Comparison of ENCODE assay signal across 8 cellular contexts in the genomic region with DNA sequence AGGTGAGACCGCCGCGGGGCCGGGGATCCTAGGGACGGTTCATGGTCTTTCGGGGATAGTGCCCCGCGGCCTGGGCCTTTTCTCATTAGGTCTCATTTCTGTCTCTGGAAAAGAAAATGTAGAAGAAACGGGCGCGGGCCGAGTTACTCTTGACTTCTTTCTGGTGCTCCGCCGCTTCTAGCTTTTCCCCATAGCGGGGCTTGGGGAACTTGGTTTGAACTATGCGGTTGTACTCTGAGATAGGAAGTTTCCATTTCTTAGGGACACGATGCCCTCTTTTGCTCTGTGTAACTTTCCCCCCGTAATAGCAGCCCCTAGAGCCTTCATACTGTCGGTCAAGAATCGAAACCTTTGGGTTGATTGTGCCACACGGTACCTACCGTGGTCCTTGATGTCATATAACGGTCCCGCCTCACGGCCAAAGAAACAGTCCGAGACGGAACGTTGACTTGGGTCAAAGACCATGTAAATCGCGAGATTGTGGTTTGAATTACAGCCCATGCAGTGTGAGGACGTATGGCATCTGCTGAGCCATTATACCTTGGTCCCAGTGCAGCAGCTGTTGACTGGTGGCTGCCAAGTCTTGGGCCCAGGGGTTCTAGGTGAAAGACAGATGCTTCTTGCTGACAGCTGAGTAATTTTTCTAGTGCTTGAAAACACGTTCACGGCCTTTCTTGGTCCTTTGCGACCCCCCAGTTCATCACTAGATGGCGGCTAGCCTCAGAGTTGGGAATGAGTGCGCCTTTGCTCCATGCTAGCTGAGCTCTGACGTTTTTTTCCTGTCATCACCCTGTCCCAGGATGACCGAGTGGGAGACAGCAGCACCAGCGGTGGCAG. TPM values are rescaled to one million over a fixed set of nuclear protein-coding genes. Genes with fewer than 3 reads are reported as not detected.
A peak's percentile ranks its signal among the peaks of the same experiment; 100 is the strongest.
DNase-seq lines count a peak whose midpoint lies in the region; ATAC-seq, FAIRE-seq and TF ChIP-seq lines count a peak whose summit lies in the region.

No MANE protein-coding gene starts in this region.

- TF ChIP-seq RAD21 in HepG2 (CRISPR knock-in tag; IDR thresholded peaks at IDR 0.05), result no peak

- ATAC-seq in HG02970 (IDR thresholded peaks at IDR 0.05; ENCODE audit: low FRiP score, unreplicated experiment), result peak; percentile 5
- no peak for ATAC-seq in activated naive CD8-positive, alpha-beta T cell treated with anti-CD3 and anti-CD28 coated beads, Interleukin-2, amount 10 ng/mL, durations not matched to agents 7 days and 5 days (ENCODE audit: low read depth)
- no peak; the same call in 2 of the 3 replicates for ATAC-seq in HepG2
- no peak for ATAC-seq in HG02588 (IDR thresholded peaks at IDR 0.05; ENCODE audit: unreplicated experiment)

- H3K4me2 ChIP-seq in HepG2 (ENCODE audit: low read depth, low read length), result peak overlapping the region; percentile 99

- TF ChIP-seq CTCF in AG04449 (IDR thresholded peaks at IDR 0.05; ENCODE audit: insufficient read depth, low read length, missing control alignments), result no peak
- TF ChIP-seq CTCF in HepG2 (CRISPR knock-in tag; IDR thresholded peaks at IDR 0.05), result peak; percentile 52
- TF ChIP-seq CTCF in type B pancreatic cell (conservative IDR thresholded peaks at IDR 0.05), result no peak

- WGBS in HepG2 (ENCODE audit: low lambda C conversion rate), result 5% methylated on average over 32 of the region's 39 CpGs

- peaks cover 0 to 35% of the 10 kb centered on the region in 2 experiments; a peak in 3 of 5 replicates for H3K36me3 ChIP-seq in HepG2 (replicated peaks in 1 of 2; ENCODE audit: control insufficient read depth in 1 of 2, insufficient read depth in 2 of 2, low read length in 2 of 2)

- H4K20me1 ChIP-seq in HepG2 (ENCODE audit: insufficient read depth, low read length), result peaks cover 35% of the 10 kb centered on the region

- H3K27ac Mint-ChIP-seq in activated naive CD8-positive, alpha-beta T cell treated with anti-CD3 and anti-CD28 coated beads, Interleukin-2, amount 10 ng/mL, durations not matched to agents 7 days and 5 days, result peak overlapping the region; percentile 96
- peak overlapping the region; percentile 99 for H3K27ac Mint-ChIP-seq in type B pancreatic cell

- H3K79me2 ChIP-seq in HepG2 (ENCODE audit: insufficient read depth, low read length), result peaks cover 46% of the 10 kb centered on the region

- H3K9ac ChIP-seq in HepG2 (ENCODE audit: insufficient read depth, low read depth, low read length), result peak overlapping the region; percentile 97

- TF ChIP-seq POLR2A in HepG2 (IDR thresholded peaks at IDR 0.05; ENCODE audit: insufficient read depth in 1 of 2, low read depth in 2 of 2, low read length in 2 of 2), result no peak

- POLR2A ChIA-PET in AG04449 (lab: Yijun Ruan, JAX) (no interaction called here), HepG2 (lab: Yijun Ruan, JAX) (interaction anchor here (0.8 to 4.6 kb wide), 6 partner anchors 20 to 111 kb away, joined by 3 to 19 read pairs (median 3); partner anchors contain the start of genes ZNF497, ZNF584 and ZSCAN22)
- POLR2A ChIA-PET in activated naive CD8-positive, alpha-beta T cell treated with anti-CD3 and anti-CD28 coated beads, Interleukin-2, amount 10 ng/mL, durations not matched to agents 7 days and 5 days (lab: Charles Lee), result interaction anchor here (0.5 to 3.0 kb wide), 4 partner anchors 8 to 70 kb away, joined by 3 to 20 read pairs (median 6); partner anchors contain the start of genes RNF225 and ZNF497

- peak overlapping the region; percentile 96 for H3K4me3 Mint-ChIP-seq in activated naive CD8-positive, alpha-beta T cell treated with anti-CD3 and anti-CD28 coated beads, Interleukin-2, amount 10 ng/mL, durations not matched to agents 7 days and 5 days
- peak overlapping the region; percentile 98 for H3K4me3 Mint-ChIP-seq in type B pancreatic cell

- TF ChIP-seq EP300 in HepG2 (IDR thresholded peaks at IDR 0.05; ENCODE audit: low read depth in 2 of 2, low read length in 2 of 2) (no peak), HepG2 (CRISPR knock-in tag; IDR thresholded peaks at IDR 0.05; ENCODE audit: borderline replicate concordance) (no peak)

- H3K36me3 Mint-ChIP-seq in activated naive CD8-positive, alpha-beta T cell treated with anti-CD3 and anti-CD28 coated beads, Interleukin-2, amount 10 ng/mL, durations not matched to agents 7 days and 5 days, result peaks cover 18% of the 10 kb centered on the region
- peaks cover 12% of the 10 kb centered on the region for H3K36me3 Mint-ChIP-seq in type B pancreatic cell

- no peaks in the 10 kb centered on the region; a peak in 1 of 5 replicates for H3K27me3 ChIP-seq in HepG2 (ENCODE audit: control insufficient read depth in 1 of 2, insufficient read depth in 2 of 2, low read length in 2 of 2)

- in situ Hi-C loops in HepG2 (cut with HindIII; ENCODE audit: extremely low pct_ligation_motif_present, low pct_unique_long_range_greater_than_20kb), result no loop called here

- CTCF ChIA-PET in AG04449 (lab: Yijun Ruan, JAX), result no interaction called here
- CTCF ChIA-PET in HepG2 (lab: Yijun Ruan, JAX; ENCODE audit: low intra/inter-chr PET ratio, low total read pairs), result no interaction called here

- TSS peak; percentile 78 for BruUV-seq in HepG2 (replicated peaks; lab: Mats Ljungman, UMichigan)

- H3K9me3 ChIP-seq in HepG2 (ENCODE audit: low read length), result no peaks in the 10 kb centered on the region

- no peak for FAIRE-seq in HepG2 (lab: Jason Lieb, UNC)

- peak overlapping the region; percentile 99 for H3K27ac ChIP-seq in HepG2 (ENCODE audit: extremely low read length, insufficient read depth, low read length)

- H3K9me3 Mint-ChIP-seq in activated naive CD8-positive, alpha-beta T cell treated with anti-CD3 and anti-CD28 coated beads, Interleukin-2, amount 10 ng/mL, durations not matched to agents 7 days and 5 days, result no peaks in the 10 kb centered on the region
- no peaks in the 10 kb centered on the region for H3K9me3 Mint-ChIP-seq in type B pancreatic cell

- no peak for DNase-seq in AG04449 (ENCODE audit: low read depth, low spot score)
- no peak for DNase-seq in activated naive CD8-positive, alpha-beta T cell treated with anti-CD3 and anti-CD28 coated beads, Interleukin-2, amount 10 ng/mL, durations not matched to agents 7 days and 5 days
- no peak for DNase-seq in HepG2 (ENCODE audit: low spot score)
- DNase-seq in type B pancreatic cell (ENCODE audit: extremely low spot score, unreplicated experiment), result no peak
- DNase-seq in effector CD8-positive, alpha-beta T cell (lab: John Stamatoyannopoulos, UW), result no peak
- no peak for DNase-seq in NCI-H1092 treated with DMSO at 0.1 percent for 48 hours (lab: John Stamatoyannopoulos, UW)

- H2AFZ ChIP-seq in HepG2 (ENCODE audit: low read length), result no peak overlapping the region

- intact Hi-C loops in HepG2 (cut with micrococcal nuclease; ENCODE audit: unreplicated experiment), result loop anchor here (2.0 to 5.0 kb wide), 2 partner anchors 13 to 205 kb away; partner anchors contain the start of gene ZNF274

- peak overlapping the region; percentile 86 for H3K4me3 ChIP-seq in AG04449 (ENCODE audit: low read depth, low read length)
- H3K4me3 ChIP-seq in HepG2 (replicated peaks in 1 of 3; ENCODE audit: insufficient read depth in 1 of 3, low read depth in 2 of 3, low read length in 3 of 3), result peak overlapping the region; percentile 83 to 98 (median 92)

- H3K4me1 ChIP-seq in HepG2 (ENCODE audit: insufficient read depth, low read length), result peaks cover 47% of the 10 kb centered on the region

- H3K4me1 Mint-ChIP-seq in activated naive CD8-positive, alpha-beta T cell treated with anti-CD3 and anti-CD28 coated beads, Interleukin-2, amount 10 ng/mL, durations not matched to agents 7 days and 5 days, result peaks cover 29% of the 10 kb centered on the region
- H3K4me1 Mint-ChIP-seq in type B pancreatic cell (ENCODE audit: unreplicated experiment), result peaks cover 11% of the 10 kb centered on the region

- no peaks in the 10 kb centered on the region for H3K27me3 Mint-ChIP-seq in activated naive CD8-positive, alpha-beta T cell treated with anti-CD3 and anti-CD28 coated beads, Interleukin-2, amount 10 ng/mL, durations not matched to agents 7 days and 5 days
- H3K27me3 Mint-ChIP-seq in type B pancreatic cell, result no peaks in the 10 kb centered on the region

RNA-seq across cellular contexts. Expression of gene RPS5, which starts 0.5 kb away (rescaled TPM):
- 1,000 to 10,000 TPM; 1,038 to 1,039 TPM for total RNA-seq in activated naive CD8-positive, alpha-beta T cell treated with anti-CD3 and anti-CD28 coated beads, Interleukin-2, amount 10 ng/mL, durations not matched to agents 7 days and 5 days
- total RNA-seq in HepG2 (2016; rRNA removed; fragmentation: Illumina TruSeq; extraction: Trizol) (1,544 and 1,715 TPM in 2 replicates), type B pancreatic cell (ENCODE audit: low replicate concordance) (1,320 and 1,324 TPM in 2 replicates)
- total RNA-seq in HepG2 (2016; cell fraction: cytosol; rRNA removed; fragmentation: Illumina TruSeq; extraction: Trizol; ENCODE audit: low read depth), result 2,017 and 2,110 TPM in 2 replicates
- total RNA-seq in HepG2 (2016; cell fraction: insoluble cytoplasmic fraction; rRNA removed; fragmentation: Illumina TruSeq; extraction: Trizol), result 1,517 and 1,921 TPM in 2 replicates
- total RNA-seq in HepG2 (2016; cell fraction: membrane; rRNA removed; fragmentation: Illumina TruSeq; extraction: Trizol), result 2,939 and 3,145 TPM in 2 replicates
- 614 and 724 TPM in 2 replicates for total RNA-seq in HepG2 (2016; cell fraction: nucleus; rRNA removed; fragmentation: Illumina TruSeq; extraction: Trizol)
- 4,145 and 4,408 TPM in 2 replicates for polyA plus RNA-seq in HepG2 (2011; rRNA removed)
- 3,539 and 5,584 TPM in 2 replicates for polyA plus RNA-seq in HepG2 (2011; cell fraction: cytosol; rRNA removed)
- polyA plus RNA-seq in HepG2 (2011; cell fraction: nucleus; rRNA removed), result 1,780 and 1,928 TPM in 2 replicates
- polyA plus RNA-seq in HepG2 (2012), result 1,706 and 1,819 TPM in 2 replicates
- polyA plus RNA-seq in HepG2 (2016; cell fraction: cytosol; fragmentation: Illumina TruSeq; extraction: Trizol; ENCODE audit: low read depth), result 2,310 and 2,596 TPM in 2 replicates
- polyA plus RNA-seq in HepG2 (2016; cell fraction: insoluble cytoplasmic fraction; fragmentation: Illumina TruSeq; extraction: Trizol; ENCODE audit: low read depth), result 1,782 and 1,827 TPM in 2 replicates
- polyA plus RNA-seq in HepG2 (2016; cell fraction: membrane; fragmentation: Illumina TruSeq; extraction: Trizol; ENCODE audit: low read depth), result 3,073 and 3,180 TPM in 2 replicates
- polyA plus RNA-seq in HepG2 (2016; cell fraction: nucleus; fragmentation: Illumina TruSeq; extraction: Trizol; ENCODE audit: insufficient read depth, low read depth), result 1,095 and 1,142 TPM in 2 replicates
- polyA minus RNA-seq in HepG2 (2011; rRNA and poly(A)+ RNA removed; ENCODE audit: low replicate concordance), result 2,710 and 3,749 TPM in 2 replicates
- polyA minus RNA-seq in HepG2 (2011; cell fraction: cytosol; rRNA and poly(A)+ RNA removed), result 541 and 557 TPM in 2 replicates
- 340 and 381 TPM in 2 replicates for polyA minus RNA-seq in HepG2 (2011; cell fraction: nucleus; rRNA and poly(A)+ RNA removed)

RNA-seq across cellular contexts. Expression of gene ZNF837, which starts 6.7 kb away (rescaled TPM):
- total RNA-seq in activated naive CD8-positive, alpha-beta T cell treated with anti-CD3 and anti-CD28 coated beads, Interleukin-2, amount 10 ng/mL, durations not matched to agents 7 days and 5 days, result 1 to 10 TPM; 2.9 to 3.5 TPM
- 0.73 and 1.3 TPM in 2 replicates for total RNA-seq in HepG2 (2016; rRNA removed; fragmentation: Illumina TruSeq; extraction: Trizol)
- 0.71 and 0.79 TPM in 2 replicates for total RNA-seq in HepG2 (2016; cell fraction: cytosol; rRNA removed; fragmentation: Illumina TruSeq; extraction: Trizol; ENCODE audit: low read depth)
- 0.68 and 1.8 TPM in 2 replicates for total RNA-seq in HepG2 (2016; cell fraction: insoluble cytoplasmic fraction; rRNA removed; fragmentation: Illumina TruSeq; extraction: Trizol)
- 1.5 and 2.2 TPM in 2 replicates for total RNA-seq in HepG2 (2016; cell fraction: membrane; rRNA removed; fragmentation: Illumina TruSeq; extraction: Trizol)
- total RNA-seq in HepG2 (2016; cell fraction: nucleus; rRNA removed; fragmentation: Illumina TruSeq; extraction: Trizol), result 1.0 and 1.6 TPM in 2 replicates
- 0.29 and 0.69 TPM in 2 replicates for polyA plus RNA-seq in HepG2 (2011; rRNA removed)
- polyA plus RNA-seq in HepG2 (2011; cell fraction: cytosol; rRNA removed), result 0.37 and 0.87 TPM in 2 replicates
- polyA plus RNA-seq in HepG2 (2011; cell fraction: nucleus; rRNA removed), result 1.6 TPM in 2 replicates
- 0.47 and 0.56 TPM in 2 replicates for polyA plus RNA-seq in HepG2 (2012)
- polyA plus RNA-seq in HepG2 (2016; cell fraction: cytosol; fragmentation: Illumina TruSeq; extraction: Trizol; ENCODE audit: low read depth), result 0.55 and 0.72 TPM in 2 replicates
- polyA plus RNA-seq in HepG2 (2016; cell fraction: insoluble cytoplasmic fraction; fragmentation: Illumina TruSeq; extraction: Trizol; ENCODE audit: low read depth), result 0.70 and 0.97 TPM in 2 replicates
- 0.61 and 0.99 TPM in 2 replicates for polyA plus RNA-seq in HepG2 (2016; cell fraction: membrane; fragmentation: Illumina TruSeq; extraction: Trizol; ENCODE audit: low read depth)
- 0.38 and 1.3 TPM in 2 replicates for polyA plus RNA-seq in HepG2 (2016; cell fraction: nucleus; fragmentation: Illumina TruSeq; extraction: Trizol; ENCODE audit: insufficient read depth, low read depth)
- polyA minus RNA-seq in HepG2 (2011; rRNA and poly(A)+ RNA removed; ENCODE audit: low replicate concordance), result 0.47 and 1.0 TPM in 2 replicates
- 0.44 and 0.69 TPM in 2 replicates for polyA minus RNA-seq in HepG2 (2011; cell fraction: cytosol; rRNA and poly(A)+ RNA removed)
- 0.25 and 0.90 TPM in 2 replicates for polyA minus RNA-seq in HepG2 (2011; cell fraction: nucleus; rRNA and poly(A)+ RNA removed)
- 2.8 and 3.8 TPM in 2 replicates for total RNA-seq in type B pancreatic cell (ENCODE audit: low replicate concordance)

RNA-seq across cellular contexts. Expression of gene RNF225, which starts 7.9 kb away (rescaled TPM):
- total RNA-seq in activated naive CD8-positive, alpha-beta T cell treated with anti-CD3 and anti-CD28 coated beads, Interleukin-2, amount 10 ng/mL, durations not matched to agents 7 days and 5 days, result under 1 TPM; 0.83 to 0.94 TPM
- total RNA-seq in HepG2 (2016; rRNA removed; fragmentation: Illumina TruSeq; extraction: Trizol) (not detected in 2 replicates), type B pancreatic cell (ENCODE audit: low replicate concordance) (1.0 and 4.0 TPM in 2 replicates)
- not detected in 2 replicates for total RNA-seq in HepG2 (2016; cell fraction: cytosol; rRNA removed; fragmentation: Illumina TruSeq; extraction: Trizol; ENCODE audit: low read depth)
- not detected in 2 replicates for total RNA-seq in HepG2 (2016; cell fraction: insoluble cytoplasmic fraction; rRNA removed; fragmentation: Illumina TruSeq; extraction: Trizol)
- not detected in 2 replicates for total RNA-seq in HepG2 (2016; cell fraction: membrane; rRNA removed; fragmentation: Illumina TruSeq; extraction: Trizol)
- total RNA-seq in HepG2 (2016; cell fraction: nucleus; rRNA removed; fragmentation: Illumina TruSeq; extraction: Trizol), result not detected in 2 replicates
- polyA plus RNA-seq in HepG2 (2011; rRNA removed), result not detected in 2 replicates
- not detected in 2 replicates for polyA plus RNA-seq in HepG2 (2011; cell fraction: cytosol; rRNA removed)
- polyA plus RNA-seq in HepG2 (2011; cell fraction: nucleus; rRNA removed), result 0.57 and 1.5 TPM in 2 replicates
- polyA plus RNA-seq in HepG2 (2012), result not detected in 2 replicates
- not detected in 2 replicates for polyA plus RNA-seq in HepG2 (2016; cell fraction: cytosol; fragmentation: Illumina TruSeq; extraction: Trizol; ENCODE audit: low read depth)
- polyA plus RNA-seq in HepG2 (2016; cell fraction: insoluble cytoplasmic fraction; fragmentation: Illumina TruSeq; extraction: Trizol; ENCODE audit: low read depth), result not detected in 2 replicates
- not detected in 2 replicates for polyA plus RNA-seq in HepG2 (2016; cell fraction: membrane; fragmentation: Illumina TruSeq; extraction: Trizol; ENCODE audit: low read depth)
- not detected in 2 replicates for polyA plus RNA-seq in HepG2 (2016; cell fraction: nucleus; fragmentation: Illumina TruSeq; extraction: Trizol; ENCODE audit: insufficient read depth, low read depth)
- polyA minus RNA-seq in HepG2 (2011; rRNA and poly(A)+ RNA removed; ENCODE audit: low replicate concordance), result 0.80 TPM in 1 of 2 replicates, not detected in the other
- polyA minus RNA-seq in HepG2 (2011; cell fraction: cytosol; rRNA and poly(A)+ RNA removed), result not detected in 2 replicates
- 1.5 and 2.4 TPM in 2 replicates for polyA minus RNA-seq in HepG2 (2011; cell fraction: nucleus; rRNA and poly(A)+ RNA removed)

RNA-seq across cellular contexts. Expression of gene ZNF584, which starts 20.9 kb away (rescaled TPM):
- total RNA-seq in activated naive CD8-positive, alpha-beta T cell treated with anti-CD3 and anti-CD28 coated beads, Interleukin-2, amount 10 ng/mL, durations not matched to agents 7 days and 5 days, result 10 to 100 TPM in 1 of 2 experiments, 1 to 10 TPM in 1; 8.6 to 10.6 TPM
- 6.8 and 7.0 TPM in 2 replicates for total RNA-seq in HepG2 (2016; rRNA removed; fragmentation: Illumina TruSeq; extraction: Trizol)
- 2.7 and 3.0 TPM in 2 replicates for total RNA-seq in HepG2 (2016; cell fraction: cytosol; rRNA removed; fragmentation: Illumina TruSeq; extraction: Trizol; ENCODE audit: low read depth)
- total RNA-seq in HepG2 (2016; cell fraction: insoluble cytoplasmic fraction; rRNA removed; fragmentation: Illumina TruSeq; extraction: Trizol), result 7.0 and 7.6 TPM in 2 replicates
- 5.6 and 7.1 TPM in 2 replicates for total RNA-seq in HepG2 (2016; cell fraction: membrane; rRNA removed; fragmentation: Illumina TruSeq; extraction: Trizol)
- 4.6 and 6.5 TPM in 2 replicates for total RNA-seq in HepG2 (2016; cell fraction: nucleus; rRNA removed; fragmentation: Illumina TruSeq; extraction: Trizol)
- polyA plus RNA-seq in HepG2 (2011; rRNA removed), result 2.4 and 3.3 TPM in 2 replicates
- 2.2 and 2.4 TPM in 2 replicates for polyA plus RNA-seq in HepG2 (2011; cell fraction: cytosol; rRNA removed)
- 2.7 and 3.7 TPM in 2 replicates for polyA plus RNA-seq in HepG2 (2011; cell fraction: nucleus; rRNA removed)
- 2.1 and 2.6 TPM in 2 replicates for polyA plus RNA-seq in HepG2 (2012)
- polyA plus RNA-seq in HepG2 (2016; cell fraction: cytosol; fragmentation: Illumina TruSeq; extraction: Trizol; ENCODE audit: low read depth), result 1.5 and 2.0 TPM in 2 replicates
- 4.1 and 4.8 TPM in 2 replicates for polyA plus RNA-seq in HepG2 (2016; cell fraction: insoluble cytoplasmic fraction; fragmentation: Illumina TruSeq; extraction: Trizol; ENCODE audit: low read depth)
- polyA plus RNA-seq in HepG2 (2016; cell fraction: membrane; fragmentation: Illumina TruSeq; extraction: Trizol; ENCODE audit: low read depth), result 2.5 and 4.0 TPM in 2 replicates
- 6.0 and 6.2 TPM in 2 replicates for polyA plus RNA-seq in HepG2 (2016; cell fraction: nucleus; fragmentation: Illumina TruSeq; extraction: Trizol; ENCODE audit: insufficient read depth, low read depth)
- polyA minus RNA-seq in HepG2 (2011; rRNA and poly(A)+ RNA removed; ENCODE audit: low replicate concordance), result 5.5 and 35.4 TPM in 2 replicates
- 2.7 and 2.9 TPM in 2 replicates for polyA minus RNA-seq in HepG2 (2011; cell fraction: cytosol; rRNA and poly(A)+ RNA removed)
- 4.2 and 4.6 TPM in 2 replicates for polyA minus RNA-seq in HepG2 (2011; cell fraction: nucleus; rRNA and poly(A)+ RNA removed)
- 10.1 and 18.2 TPM in 2 replicates for total RNA-seq in type B pancreatic cell (ENCODE audit: low replicate concordance)

RNA-seq across cellular contexts. Expression of gene ZNF497, which starts 25.0 kb away (rescaled TPM):
- 1 to 10 TPM; 1.7 to 2.1 TPM for total RNA-seq in activated naive CD8-positive, alpha-beta T cell treated with anti-CD3 and anti-CD28 coated beads, Interleukin-2, amount 10 ng/mL, durations not matched to agents 7 days and 5 days
- total RNA-seq in HepG2 (2016; rRNA removed; fragmentation: Illumina TruSeq; extraction: Trizol) (1.1 and 1.9 TPM in 2 replicates), type B pancreatic cell (ENCODE audit: low replicate concordance) (4.1 and 8.1 TPM in 2 replicates)
- 0.10 and 0.53 TPM in 2 replicates for total RNA-seq in HepG2 (2016; cell fraction: cytosol; rRNA removed; fragmentation: Illumina TruSeq; extraction: Trizol; ENCODE audit: low read depth)
- 1.4 and 1.9 TPM in 2 replicates for total RNA-seq in HepG2 (2016; cell fraction: insoluble cytoplasmic fraction; rRNA removed; fragmentation: Illumina TruSeq; extraction: Trizol)
- 0.76 and 0.77 TPM in 2 replicates for total RNA-seq in HepG2 (2016; cell fraction: membrane; rRNA removed; fragmentation: Illumina TruSeq; extraction: Trizol)
- 1.4 and 2.1 TPM in 2 replicates for total RNA-seq in HepG2 (2016; cell fraction: nucleus; rRNA removed; fragmentation: Illumina TruSeq; extraction: Trizol)
- polyA plus RNA-seq in HepG2 (2011; rRNA removed), result 1.5 and 1.8 TPM in 2 replicates
- polyA plus RNA-seq in HepG2 (2011; cell fraction: cytosol; rRNA removed), result 0.74 and 1.2 TPM in 2 replicates
- polyA plus RNA-seq in HepG2 (2011; cell fraction: nucleus; rRNA removed), result 9.3 and 11.8 TPM in 2 replicates
- 0.83 and 1.1 TPM in 2 replicates for polyA plus RNA-seq in HepG2 (2012)
- polyA plus RNA-seq in HepG2 (2016; cell fraction: cytosol; fragmentation: Illumina TruSeq; extraction: Trizol; ENCODE audit: low read depth), result 0.10 and 0.16 TPM in 2 replicates
- polyA plus RNA-seq in HepG2 (2016; cell fraction: insoluble cytoplasmic fraction; fragmentation: Illumina TruSeq; extraction: Trizol; ENCODE audit: low read depth), result 0.84 and 1.1 TPM in 2 replicates
- 0.37 and 0.49 TPM in 2 replicates for polyA plus RNA-seq in HepG2 (2016; cell fraction: membrane; fragmentation: Illumina TruSeq; extraction: Trizol; ENCODE audit: low read depth)
- 3.8 and 4.5 TPM in 2 replicates for polyA plus RNA-seq in HepG2 (2016; cell fraction: nucleus; fragmentation: Illumina TruSeq; extraction: Trizol; ENCODE audit: insufficient read depth, low read depth)
- 3.8 and 4.0 TPM in 2 replicates for polyA minus RNA-seq in HepG2 (2011; rRNA and poly(A)+ RNA removed; ENCODE audit: low replicate concordance)
- polyA minus RNA-seq in HepG2 (2011; cell fraction: cytosol; rRNA and poly(A)+ RNA removed), result 0.40 and 0.79 TPM in 2 replicates
- polyA minus RNA-seq in HepG2 (2011; cell fraction: nucleus; rRNA and poly(A)+ RNA removed), result 2.7 and 3.0 TPM in 2 replicates
